13 cellular contexts compared by ENCODE assay signal in the genomic region with DNA sequence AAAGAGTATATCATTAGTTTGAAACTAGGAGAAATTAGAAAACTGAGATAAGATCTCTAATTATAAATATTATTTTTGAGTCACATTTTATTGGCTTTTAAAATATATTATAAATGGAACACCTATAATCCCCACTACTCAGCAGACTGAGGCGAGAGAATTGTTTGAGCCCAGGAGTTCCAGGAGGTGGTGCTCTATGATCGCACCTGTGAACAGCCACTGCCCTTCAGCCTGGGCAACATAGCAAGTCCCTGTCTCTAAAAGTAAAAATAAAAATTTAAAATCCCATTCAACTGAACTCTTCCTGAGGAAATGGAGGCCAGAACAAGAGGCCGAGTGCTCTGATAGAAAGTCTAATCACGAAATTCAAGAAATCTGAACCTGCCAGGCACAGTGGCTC. TPM values are rescaled to one million over a fixed set of nuclear protein-coding genes. Genes with fewer than 3 reads are reported as not detected.
DNase-seq lines count a peak whose midpoint lies in the region; ATAC-seq and TF ChIP-seq lines count a peak whose summit lies in the region.
"Had no signal": no experiment of that assay in that cellular context is flagged by ENCODE, and none has a peak within 500 bp of the region (broad histone marks: within the 10 kb centered on the region; RNA-seq: fewer than 3 reads in every experiment).

No MANE protein-coding gene starts in this region.

- H3K36me3 ChIP-seq in liver (ENCODE audit: control insufficient read depth in 4 of 4, insufficient read depth in 3 of 4, low read depth in 1 of 4, low read length in 3 of 4) (no peaks in the 10 kb centered on the region), prostate gland (no peaks in the 10 kb centered on the region)

- no peaks in the 10 kb centered on the region for H3K4me1 ChIP-seq in liver (ENCODE audit: control insufficient read depth in 4 of 4, insufficient read depth in 4 of 4, low read length in 3 of 4)
- no peaks in the 10 kb centered on the region for H3K4me1 ChIP-seq in prostate gland (replicated peaks)

- TF ChIP-seq RAD21 in Ishikawa (IDR thresholded peaks at IDR 0.05; ENCODE audit: low read depth) (peak; percentile 72), liver (IDR thresholded peaks at IDR 0.05) (peak; percentile 67 to 72)

- H3K9ac ChIP-seq in liver (ENCODE audit: low read depth in 1 of 2, low read length in 2 of 2) = no peak overlapping the region

- H3K27ac ChIP-seq in liver (ENCODE audit: low read depth in 1 of 2, low read length in 2 of 2) = no peak overlapping the region
- no peak overlapping the region for H3K27ac ChIP-seq in prostate gland
- H3K27ac ChIP-seq: skin epidermis had no signal

- H3K9me3 ChIP-seq in liver (ENCODE audit: control insufficient read depth in 4 of 4, low read length in 3 of 4) (no peaks in the 10 kb centered on the region), prostate gland (no peaks in the 10 kb centered on the region)

- in situ Hi-C loops in astrocyte of the spinal cord (cut with HindIII; ENCODE audit: low sequenced_read_pairs) = no loop called here

- H3K27me3 ChIP-seq in liver (ENCODE audit: control insufficient read depth in 4 of 4, insufficient read depth in 4 of 4, low read length in 3 of 4) (no peaks in the 10 kb centered on the region), prostate gland (replicated peaks; ENCODE audit: insufficient read depth) (no peaks in the 10 kb centered on the region)

- WGBS in liver = 85% methylated on average over 4 of the region's 4 CpGs
- 93% methylated on average over 4 of the region's 4 CpGs for WGBS in prostate gland

- intact Hi-C loops in prostate gland (cut with DNase I) = loop anchor here (10.0 kb wide), 1 partner anchor 114 kb away; no protein-coding TSS in a partner anchor

- peak; percentile 36 for TF ChIP-seq CTCF in astrocyte of the spinal cord (IDR thresholded peaks at IDR 0.05; ENCODE audit: low read depth, low read length)
- peak; percentile 27 for TF ChIP-seq CTCF in liver (IDR thresholded peaks at IDR 0.05; ENCODE audit: low read depth, low read length, missing input control)
- TF ChIP-seq CTCF in prostate gland (IDR thresholded peaks at IDR 0.05) = peak in 1 of 4 experiments; percentile 29

- TF ChIP-seq POLR2A in prostate gland (IDR thresholded peaks at IDR 0.05) = no peak

- no peak for ATAC-seq in GM21619 (IDR thresholded peaks at IDR 0.05; ENCODE audit: unreplicated experiment)
- ATAC-seq: activated CD8-positive, alpha-beta T cell treated with anti-CD3 and anti-CD28 coated beads, Interleukin-2, amount 10 ng/mL, durations not matched to agents 7 days and 5 days had no signal

- H3K4me3 ChIP-seq in astrocyte of the spinal cord (ENCODE audit: low read depth, low read length) = no peak overlapping the region
- no peak overlapping the region for H3K4me3 ChIP-seq in liver (ENCODE audit: low read depth in 1 of 3, low read length in 3 of 3)
- no peak overlapping the region for H3K4me3 ChIP-seq in prostate gland
- H3K4me3 ChIP-seq: skin epidermis had no signal

- TF ChIP-seq EP300 in Ishikawa (IDR thresholded peaks at IDR 0.05; ENCODE audit: borderline replicate concordance) = no peak

- DNase-seq in DMS 273 (lab: John Stamatoyannopoulos, UW; ENCODE audit: unreplicated experiment) = peak; percentile 25
- no peak for DNase-seq in DMS 273 treated with DMSO at 0.1 percent for 48 hours (lab: John Stamatoyannopoulos, UW)
- DNase-seq in astrocyte of the spinal cord (ENCODE audit: low read depth, low spot score) = no peak
- DNase-seq in prostate gland (ENCODE audit: low spot score) = no peak
- DNase-seq in activated CD4-positive, alpha-beta T cell treated with anti-CD3 and anti-CD28 coated beads for 48 hours = no peak
- DNase-seq: activated CD8-positive, alpha-beta T cell treated with anti-CD3 and anti-CD28 coated beads, Interleukin-2, amount 10 ng/mL, durations not matched to agents 7 days and 5 days; anterior cingulate cortex; foreskin fibroblast; Right ventricle myocardium superior had no signal

TF ChIP-seq in Ishikawa, 13 proteins besides CTCF, POLR2A, EP300 and RAD21:
- TF ChIP-seq FOXM1 (IDR thresholded peaks at IDR 0.05; ENCODE audit: borderline replicate concordance, low read depth) (no peak), ZBTB7A (IDR thresholded peaks at IDR 0.05; ENCODE audit: low read depth) (no peak), NFIC (IDR thresholded peaks at IDR 0.05) (no peak), CEBPB (IDR thresholded peaks at IDR 0.05) (no peak), TEAD4 (IDR thresholded peaks at IDR 0.05) (no peak), TCF12 (IDR thresholded peaks at IDR 0.05; ENCODE audit: low read depth) (no peak)
- TF ChIP-seq, protein P1, sequence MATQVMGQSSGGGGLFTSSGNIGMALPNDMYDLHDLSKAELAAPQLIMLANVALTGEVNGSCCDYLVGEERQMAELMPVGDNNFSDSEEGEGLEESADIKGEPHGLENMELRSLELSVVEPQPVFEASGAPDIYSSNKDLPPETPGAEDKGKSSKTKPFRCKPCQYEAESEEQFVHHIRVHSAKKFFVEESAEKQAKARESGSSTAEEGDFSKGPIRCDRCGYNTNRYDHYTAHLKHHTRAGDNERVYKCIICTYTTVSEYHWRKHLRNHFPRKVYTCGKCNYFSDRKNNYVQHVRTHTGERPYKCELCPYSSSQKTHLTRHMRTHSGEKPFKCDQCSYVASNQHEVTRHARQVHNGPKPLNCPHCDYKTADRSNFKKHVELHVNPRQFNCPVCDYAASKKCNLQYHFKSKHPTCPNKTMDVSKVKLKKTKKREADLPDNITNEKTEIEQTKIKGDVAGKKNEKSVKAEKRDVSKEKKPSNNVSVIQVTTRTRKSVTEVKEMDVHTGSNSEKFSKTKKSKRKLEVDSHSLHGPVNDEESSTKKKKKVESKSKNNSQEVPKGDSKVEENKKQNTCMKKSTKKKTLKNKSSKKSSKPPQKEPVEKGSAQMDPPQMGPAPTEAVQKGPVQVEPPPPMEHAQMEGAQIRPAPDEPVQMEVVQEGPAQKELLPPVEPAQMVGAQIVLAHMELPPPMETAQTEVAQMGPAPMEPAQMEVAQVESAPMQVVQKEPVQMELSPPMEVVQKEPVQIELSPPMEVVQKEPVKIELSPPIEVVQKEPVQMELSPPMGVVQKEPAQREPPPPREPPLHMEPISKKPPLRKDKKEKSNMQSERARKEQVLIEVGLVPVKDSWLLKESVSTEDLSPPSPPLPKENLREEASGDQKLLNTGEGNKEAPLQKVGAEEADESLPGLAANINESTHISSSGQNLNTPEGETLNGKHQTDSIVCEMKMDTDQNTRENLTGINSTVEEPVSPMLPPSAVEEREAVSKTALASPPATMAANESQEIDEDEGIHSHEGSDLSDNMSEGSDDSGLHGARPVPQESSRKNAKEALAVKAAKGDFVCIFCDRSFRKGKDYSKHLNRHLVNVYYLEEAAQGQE (IDR thresholded peaks at IDR 0.05; ENCODE audit: low read depth) = no peak
- TF ChIP-seq, protein P2, sequence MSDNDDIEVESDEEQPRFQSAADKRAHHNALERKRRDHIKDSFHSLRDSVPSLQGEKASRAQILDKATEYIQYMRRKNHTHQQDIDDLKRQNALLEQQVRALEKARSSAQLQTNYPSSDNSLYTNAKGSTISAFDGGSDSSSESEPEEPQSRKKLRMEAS (IDR thresholded peaks at IDR 0.05) = no peak

TF ChIP-seq in liver, 16 proteins besides CTCF, POLR2A, EP300 and RAD21 (continues in another document):
- TF ChIP-seq TAF1 (conservative IDR thresholded peaks at IDR 0.05) = no peak
- TF ChIP-seq, protein P2 (IDR thresholded peaks at IDR 0.05) = no peak
- TF ChIP-seq RXRA (IDR thresholded peaks at IDR 0.05) = no peak
- no peak for TF ChIP-seq JUND (IDR thresholded peaks at IDR 0.05)
- no peak for TF ChIP-seq EGR1 (IDR thresholded peaks at IDR 0.05; ENCODE audit: low read depth in 2 of 2)
- TF ChIP-seq, protein P1 (IDR thresholded peaks at IDR 0.05) = no peak
- TF ChIP-seq FOXA1 (IDR thresholded peaks at IDR 0.05) = no peak

RNA-seq across cellular contexts. Expression of a gene that starts 6.3 kb away (rescaled TPM):
- total RNA-seq in liver (not detected), prostate gland (1 to 10 TPM in 1 of 2 donors, not detected in 1; 3.4 TPM)
- under 1 TPM in 1 of 2 donors, not detected in 1; 0.09 TPM for polyA plus RNA-seq in liver

RNA-seq across cellular contexts. Expression of a gene that starts 36.2 kb away (rescaled TPM):
- total RNA-seq in liver = 10 to 100 TPM; 24.3 to 42.8 TPM
- 10 to 100 TPM in 1 of 2 donors, 1 to 10 TPM in 1; 7.2 to 18.6 TPM for polyA plus RNA-seq in liver
- 10 to 100 TPM; 69.7 to 92.5 TPM for total RNA-seq in prostate gland

RNA-seq across cellular contexts. Expression of a gene that starts 49.4 kb away (rescaled TPM):
- total RNA-seq in liver = under 1 TPM in 1 of 2 donors, not detected in 1; 0.25 TPM
- polyA plus RNA-seq in liver = under 1 TPM in 1 of 2 donors, not detected in 1; 0.05 TPM
- under 1 TPM in 1 of 2 donors, not detected in 1; 0.32 TPM for total RNA-seq in prostate gland
- total RNA-seq: activated CD8-positive, alpha-beta T cell treated with anti-CD3 and anti-CD28 coated beads, Interleukin-2, amount 10 ng/mL, durations not matched to agents 7 days and 5 days had no signal
